In genomic region chr9:6644346-6645152, GRCh38 we compare ENCODE assay signal across 9 cellular contexts. TPM values are rescaled to one million over a fixed set of nuclear protein-coding genes. Genes with fewer than 3 reads are reported as not detected.
A peak's percentile ranks its signal among the peaks of the same experiment; 100 is the strongest.
DNase-seq lines count a peak whose midpoint lies in the region; ATAC-seq and TF ChIP-seq lines count a peak whose summit lies in the region.
"Had no signal": no experiment of that assay in that cellular context is flagged by ENCODE, and none has a peak within 500 bp of the region (broad histone marks: within the 10 kb centered on the region; RNA-seq: fewer than 3 reads in every experiment).

No MANE protein-coding gene starts in this region.

- H3K27ac ChIP-seq in BLaER1, result no peak overlapping the region
- H3K27ac ChIP-seq: epithelial cell of prostate had no signal

- intact Hi-C loops in MCF 10A (cut with micrococcal nuclease), result no loop called here
- intact Hi-C loops in posterior vena cava (cut with DNase I), result no loop called here

- CTCF ChIA-PET in MCF 10A (lab: Yijun Ruan, JAX), result interaction anchor here (0.6 to 0.8 kb wide), 4 partner anchors 60 to 287 kb away, joined by 3 to 4 read pairs (median 3); no protein-coding TSS in a partner anchor

- H3K36me3 Mint-ChIP-seq in MCF 10A (ENCODE audit: insufficient read depth, unreplicated experiment) (no peaks in the 10 kb centered on the region), naive B cell (no peaks in the 10 kb centered on the region)

- H3K4me1 ChIP-seq in BLaER1, result peaks cover 15% of the 10 kb centered on the region

- H3K4me1 Mint-ChIP-seq in MCF 10A (ENCODE audit: insufficient read depth, unreplicated experiment), result peaks cover 9% of the 10 kb centered on the region
- H3K4me1 Mint-ChIP-seq in naive B cell, result peaks cover 22 to 28% (median 23%) of the 10 kb centered on the region in 3 donors

- no peaks in the 10 kb centered on the region for H3K9me3 Mint-ChIP-seq in MCF 10A (ENCODE audit: unreplicated experiment)
- H3K9me3 Mint-ChIP-seq in naive B cell, result no peaks in the 10 kb centered on the region

- peak overlapping the region; percentile 77 for H3K4me2 ChIP-seq in BLaER1

- H3K27ac Mint-ChIP-seq in MCF 10A (ENCODE audit: low read depth, unreplicated experiment) (no peak overlapping the region), naive B cell (peak overlapping the region in 3 of 6 donors; percentile 26 to 78 (median 65))

- DNase-seq in MCF 10A (ENCODE audit: unreplicated experiment) (no peak), naive B cell (no peak), omental fat pad (ENCODE audit: low spot score) (no peak), posterior vena cava (ENCODE audit: low spot score) (no peak), Ammon's horn (ENCODE audit: low spot score) (no peak)

- H3K4me3 ChIP-seq in BLaER1, result peak overlapping the region; percentile 60

- H3K9ac ChIP-seq in BLaER1, result no peak overlapping the region

- ATAC-seq in HG03103 (IDR thresholded peaks at IDR 0.05; ENCODE audit: low read depth, unreplicated experiment), result peak; percentile 21
- ATAC-seq in naive B cell (ENCODE audit: low read depth in 2 of 2), result no peak
- no peak for ATAC-seq in omental fat pad (ENCODE audit: low FRiP score)
- ATAC-seq in GM21390 (IDR thresholded peaks at IDR 0.05; ENCODE audit: unreplicated experiment), result no peak

- TF ChIP-seq CTCF in MCF 10A (IDR thresholded peaks at IDR 0.05; ENCODE audit: unreplicated experiment) (no peak), omental fat pad (IDR thresholded peaks at IDR 0.05) (no peak)

- peak overlapping the region; percentile 65 for H3K4me3 Mint-ChIP-seq in MCF 10A (ENCODE audit: unreplicated experiment)
- peak overlapping the region; percentile 73 to 94 (median 89) for H3K4me3 Mint-ChIP-seq in naive B cell

- H3K27me3 ChIP-seq in BLaER1, result peaks cover 69% of the 10 kb centered on the region

- peaks cover 21% of the 10 kb centered on the region for H4K20me1 ChIP-seq in BLaER1

- H3K27me3 Mint-ChIP-seq in MCF 10A (ENCODE audit: insufficient read depth, unreplicated experiment) (no peaks in the 10 kb centered on the region), naive B cell (peaks cover 43 to 58% (median 57%) of the 10 kb centered on the region in 3 donors)

- POLR2A ChIA-PET in MCF 10A (lab: Yijun Ruan, JAX), result interaction anchor here (2.4 to 6.4 kb wide), 2 partner anchors 17 to 37 kb away, joined by 14 to 27 read pairs; no protein-coding TSS in a partner anchor

- H3K9me3 ChIP-seq in BLaER1, result peaks cover 3% of the 10 kb centered on the region; the same call in 1 of the 2 replicates

- H3K36me3 ChIP-seq in BLaER1, result no peaks in the 10 kb centered on the region

- no TSS peak for BruUV-seq in MCF 10A (replicated peaks; lab: Mats Ljungman, UMichigan)

RNA-seq across cellular contexts. Expression of gene GLDC, which starts 1.0 kb away (rescaled TPM):
- total RNA-seq in MCF 10A (2022) (2.9 and 3.3 TPM in 2 replicates), omental fat pad (1 to 10 TPM in 1 of 4 donors, under 1 TPM in 2, not detected in 1; 0.13 to 1.7 (median 0.46) TPM), posterior vena cava (under 1 TPM; 0.32 to 0.52 TPM)
- 1 to 10 TPM in 2 of 6 donors, under 1 TPM in 2, not detected in 2; 0.23 to 2.2 (median 1.2) TPM for polyA plus RNA-seq in naive B cell (ENCODE audit: low read depth in 6 of 6)
